In genomic region chr7:83468251-83468739, GRCh38 we compare ENCODE assay signal across 8 cellular contexts.
A peak's percentile ranks its signal among the peaks of the same experiment; 100 is the strongest.
DNase-seq lines count a peak whose midpoint lies in the region; ATAC-seq, FAIRE-seq and TF ChIP-seq lines count a peak whose summit lies in the region.

No MANE protein-coding gene starts in this region.

- H3K27ac Mint-ChIP-seq in mesothelial cell of epicardium, result peak overlapping the region; percentile 61

- H3K79me2 ChIP-seq in endothelial cell of umbilical vein (ENCODE audit: control insufficient read depth, insufficient read depth, low read length), result no peaks in the 10 kb centered on the region

- peak overlapping the region; percentile 45 for H3K4me2 ChIP-seq in endothelial cell of umbilical vein (ENCODE audit: insufficient read depth, low read length)

- no peak overlapping the region for H3K4me3 ChIP-seq in endothelial cell of umbilical vein (replicated peaks in 1 of 3; ENCODE audit: insufficient read depth in 1 of 3, low read depth in 1 of 3, low read length in 3 of 3)

- FAIRE-seq in endothelial cell of umbilical vein (lab: Jason Lieb, UNC), result peak; percentile 96

- no peaks in the 10 kb centered on the region for H4K20me1 ChIP-seq in endothelial cell of umbilical vein (replicated peaks; ENCODE audit: control insufficient read depth, extremely low read depth, insufficient read depth, low read length)

- H3K9me3 Mint-ChIP-seq in mesothelial cell of epicardium, result no peaks in the 10 kb centered on the region
- H3K9me3 Mint-ChIP-seq in activated T-cell treated with anti-CD3 and anti-CD28 coated beads, Interleukin-2, amount 50 U/mL, for 4 hours, result peaks cover 3% of the 10 kb centered on the region

- H3K4me1 Mint-ChIP-seq in mesothelial cell of epicardium, result peaks cover 8% of the 10 kb centered on the region
- H3K4me1 Mint-ChIP-seq in activated T-cell treated with anti-CD3 and anti-CD28 coated beads, Interleukin-2, amount 50 U/mL, for 4 hours (ENCODE audit: low read depth), result no peaks in the 10 kb centered on the region

- H3K9me1 ChIP-seq in endothelial cell of umbilical vein (replicated peaks; ENCODE audit: control insufficient read depth, extremely low read depth, insufficient read depth, low read length), result no peaks in the 10 kb centered on the region

- H3K27me3 Mint-ChIP-seq in mesothelial cell of epicardium (ENCODE audit: low read depth), result no peaks in the 10 kb centered on the region
- H3K27me3 Mint-ChIP-seq in activated T-cell treated with anti-CD3 and anti-CD28 coated beads, Interleukin-2, amount 50 U/mL, for 4 hours (ENCODE audit: low read depth), result no peaks in the 10 kb centered on the region

- POLR2A ChIA-PET in endothelial cell of umbilical vein (lab: Charles Lee), result interaction anchor here (0.7 kb wide), 1 partner anchor 630 kb away, joined by 3 read pairs; no protein-coding TSS in a partner anchor

- H3K9ac ChIP-seq in endothelial cell of umbilical vein (replicated peaks; ENCODE audit: extremely low read depth, insufficient read depth, low read length), result peak overlapping the region; percentile 33

- H3K4me3 Mint-ChIP-seq in mesothelial cell of epicardium, result no peak overlapping the region
- H3K4me3 Mint-ChIP-seq in activated T-cell treated with anti-CD3 and anti-CD28 coated beads, Interleukin-2, amount 50 U/mL, for 4 hours, result no peak overlapping the region

- TF ChIP-seq POLR2A in endothelial cell of umbilical vein (IDR thresholded peaks at IDR 0.05; ENCODE audit: low read depth, low read length), result no peak

- ATAC-seq in GM21529 (IDR thresholded peaks at IDR 0.05; ENCODE audit: unreplicated experiment), result peak; percentile 81
- no peak for ATAC-seq in activated T-cell treated with anti-CD3 and anti-CD28 coated beads, Interleukin-2, amount 50 U/mL, for 4 hours

- CTCF ChIA-PET in endothelial cell of umbilical vein (lab: Charles Lee), result interaction anchor here (1.0 to 1.2 kb wide), 2 partner anchors 16 to 19 kb away, joined by 3 read pairs; no protein-coding TSS in a partner anchor

- no peaks in the 10 kb centered on the region for H3K36me3 ChIP-seq in endothelial cell of umbilical vein (ENCODE audit: control insufficient read depth in 2 of 2, extremely low read depth in 1 of 2, insufficient read depth in 2 of 2, low read length in 2 of 2)

- H3K9me3 ChIP-seq in endothelial cell of umbilical vein (replicated peaks; ENCODE audit: control insufficient read depth, insufficient read depth, low read length), result no peaks in the 10 kb centered on the region

- H3K27ac ChIP-seq in endothelial cell of umbilical vein (ENCODE audit: insufficient read depth, low read depth, low read length), result peak overlapping the region; percentile 56

- dilution Hi-C loops in endothelial cell of umbilical vein (cut with MboI; ENCODE audit: extremely low pct_ligation_motif_present, low sequenced_read_pairs), result no loop called here

- intact Hi-C loops in endothelial cell of umbilical vein (cut with micrococcal nuclease), result loop anchor here (5.0 to 10.0 kb wide), 2 partner anchors 166 to 663 kb away; no protein-coding TSS in a partner anchor

- no peaks in the 10 kb centered on the region for H3K36me3 Mint-ChIP-seq in mesothelial cell of epicardium
- no peaks in the 10 kb centered on the region for H3K36me3 Mint-ChIP-seq in activated T-cell treated with anti-CD3 and anti-CD28 coated beads, Interleukin-2, amount 50 U/mL, for 4 hours (ENCODE audit: insufficient read depth)

- H3K27me3 ChIP-seq in endothelial cell of umbilical vein (ENCODE audit: control insufficient read depth in 2 of 2, insufficient read depth in 2 of 2, low read length in 2 of 2), result no peaks in the 10 kb centered on the region

- peaks cover 16% of the 10 kb centered on the region for H3K4me1 ChIP-seq in endothelial cell of umbilical vein (ENCODE audit: control insufficient read depth, extremely low read depth, insufficient read depth, low read length)

- TF ChIP-seq CTCF in endothelial cell of umbilical vein (IDR thresholded peaks at IDR 0.05; ENCODE audit: extremely low read depth in 1 of 2, insufficient read depth in 1 of 2, low read depth in 1 of 2, low read length in 2 of 2), result no peak
- TF ChIP-seq CTCF in mesothelial cell of epicardium (IDR thresholded peaks at IDR 0.05; ENCODE audit: unreplicated experiment), result no peak

- DNase-seq in GDM1 (lab: John Stamatoyannopoulos, UW), result peak; percentile 81
- DNase-seq in HK-2 (ENCODE audit: unreplicated experiment), result peak; percentile 89
- DNase-seq in OCI-M1 (lab: John Stamatoyannopoulos, UW), result peak; percentile 98
- DNase-seq in endothelial cell of umbilical vein (ENCODE audit: low read depth, low spot score), result peak; percentile 99
- peak; percentile 30 to 67 for DNase-seq in mesothelial cell of epicardium (ENCODE audit: low spot score in 2 of 2, unreplicated experiment in 2 of 2)
- no peak for DNase-seq in activated T-cell treated with anti-CD3 and anti-CD28 coated beads, Interleukin-2, amount 50 U/mL, for 4 hours
- no peak for DNase-seq in stimulated activated CD4-positive, alpha-beta T cell treated with anti-CD3 and anti-CD28 coated beads, Interleukin-2, amount 100 ng/mL, for 48 hours

- peak overlapping the region; percentile 9 for H2AFZ ChIP-seq in endothelial cell of umbilical vein (ENCODE audit: low read depth, low read length)

- BruUV-seq in endothelial cell of umbilical vein (replicated peaks; lab: Mats Ljungman, UMichigan), result no TSS peak

TF ChIP-seq in endothelial cell of umbilical vein, 7 proteins besides CTCF, POLR2A, EP300 and RAD21:
- TF ChIP-seq MYC (IDR thresholded peaks at IDR 0.05; ENCODE audit: low read depth, low read length), result peak; percentile 45
- peak; percentile 99 for TF ChIP-seq FOS (IDR thresholded peaks at IDR 0.05; ENCODE audit: borderline replicate concordance, insufficient read depth, low read length)
- no peak for TF ChIP-seq MAX (IDR thresholded peaks at IDR 0.05; ENCODE audit: insufficient read depth, insufficient read length)
- TF ChIP-seq JUN (IDR thresholded peaks at IDR 0.05; ENCODE audit: borderline replicate concordance, insufficient read depth, insufficient read length, low read depth), result peak; percentile 98
- TF ChIP-seq POLR2AphosphoS5 (IDR thresholded peaks at IDR 0.05; ENCODE audit: insufficient read depth, low read depth, low read length), result peak; percentile 86
- no peak for TF ChIP-seq GATA2 (IDR thresholded peaks at IDR 0.05; ENCODE audit: insufficient read depth, insufficient read length, low read depth, low read length)
- no peak for TF ChIP-seq EZH2 (IDR thresholded peaks at IDR 0.05; ENCODE audit: borderline replicate concordance, low read depth, low read length, severe bottlenecking)

Comparison
In these comparisons a context has a peak if more than half of its experiments do, and no peak if none do; other contexts are left out.
1. DNase-seq: peak in GDM1 (single experiment), HK-2 (single experiment), OCI-M1 (single experiment), endothelial cell of umbilical vein (single experiment) and mesothelial cell of epicardium (2 of 2); none in activated T-cell treated with anti-CD3 and anti-CD28 coated beads, Interleukin-2, amount 50 U/mL, for 4 hours (single experiment) and stimulated activated CD4-positive, alpha-beta T cell treated with anti-CD3 and anti-CD28 coated beads, Interleukin-2, amount 100 ng/mL, for 48 hours (0 of 2).